8 cellular contexts compared by ENCODE assay signal in genomic region chr5:181243521-181244307, GRCh38. TPM values are rescaled to one million over a fixed set of nuclear protein-coding genes. Genes with fewer than 3 reads are reported as not detected.
DNase-seq lines count a peak whose midpoint lies in the region; ATAC-seq and TF ChIP-seq lines count a peak whose summit lies in the region.

Gene RACK1, minus strand, starts transcription at chr5:181243906. Its CDS starts 106 bp downstream, at chr5:181243800.

- H3K27ac Mint-ChIP-seq in CD4-positive, alpha-beta T cell: peak within 1 kb of the TSS; percentile 96
- peak within 1 kb of the TSS; percentile 94 to 99 (median 98) for H3K27ac Mint-ChIP-seq in naive thymus-derived CD8-positive, alpha-beta T cell

- peaks cover 60% of the 10 kb centered on the region for H3K36me3 Mint-ChIP-seq in CD4-positive, alpha-beta T cell (ENCODE audit: low read depth)
- H3K36me3 Mint-ChIP-seq in naive thymus-derived CD8-positive, alpha-beta T cell: peaks cover 10 to 47% (median 10%) of the 10 kb centered on the region in 3 donors

- ATAC-seq in CD4-positive, alpha-beta T cell (ENCODE audit: poor library complexity): peak; percentile 75
- peak; percentile 57 for ATAC-seq in GM21447 (IDR thresholded peaks at IDR 0.05; ENCODE audit: unreplicated experiment)
- ATAC-seq in esophagus mucosa: peak; percentile 61
- peak; percentile 76 to 79 for ATAC-seq in naive thymus-derived CD8-positive, alpha-beta T cell
- peak; percentile 69 for ATAC-seq in stimulated activated naive CD8-positive, alpha-beta T cell treated with anti-CD3 and anti-CD28 coated beads, Interleukin-15, Interleukin-2, amounts not matched to agents 100 U/mL and 50 U/mL, for 24 hours

- intact Hi-C loops in CD4-positive, alpha-beta T cell (cut with DNase I, micrococcal nuclease): loop anchor here (1.0 to 10.0 kb wide), 6 partner anchors 17 to 1619 kb away; partner anchors contain the start of genes HNRNPH1 (in 1 of the 2), MGAT1 (in 1 of the 2), TRIM7 (in 1 of the 2) and ZFP62 (in 1 of the 2)

- H3K27me3 ChIP-seq in CD4-positive, alpha-beta T cell (ENCODE audit: control insufficient read depth, insufficient read depth, low read length): no peaks in the 10 kb centered on the region

- POLR2A ChIA-PET in CD4-positive, alpha-beta T cell (lab: Charles Lee): interaction anchor here (0.7 to 14.5 kb wide), 17 partner anchors 8 to 59 kb away, joined by 3 to 244 read pairs (median 5); partner anchors contain the start of genes TRIM41, TRIM52 and TRIM7
- POLR2A ChIA-PET in naive thymus-derived CD8-positive, alpha-beta T cell (lab: Charles Lee): interaction anchor here (0.7 to 15.4 kb wide), 11 partner anchors 9 to 437 kb away, joined by 3 to 284 read pairs (median 9); partner anchors contain the start of genes TRIM41 and TRIM52

- no peaks in the 10 kb centered on the region for H3K9me3 Mint-ChIP-seq in CD4-positive, alpha-beta T cell
- no peaks in the 10 kb centered on the region for H3K9me3 Mint-ChIP-seq in naive thymus-derived CD8-positive, alpha-beta T cell

- TF ChIP-seq CTCF in CD4-positive, alpha-beta T cell (IDR thresholded peaks at IDR 0.05): no peak

- H3K4me1 Mint-ChIP-seq in CD4-positive, alpha-beta T cell (ENCODE audit: low read depth): peaks cover 76% of the 10 kb centered on the region
- H3K4me1 Mint-ChIP-seq in naive thymus-derived CD8-positive, alpha-beta T cell: peaks cover 35 to 78% (median 74%) of the 10 kb centered on the region in 4 donors

- peak within 1 kb of the TSS; percentile 81 for H3K27ac ChIP-seq in CD4-positive, alpha-beta T cell (ENCODE audit: low read depth, low read length)

- DNase-seq in CD4-positive, alpha-beta T cell: peak; percentile 84 to 89 (median 86)
- DNase-seq in HuH-7 (ENCODE audit: low spot score) (peak; percentile 85), OCI-M2 (lab: John Stamatoyannopoulos, UW; ENCODE audit: unreplicated experiment) (no peak)
- peak; percentile 82 for DNase-seq in activated CD8-positive, alpha-beta memory T cell treated with anti-CD3 and anti-CD28 coated beads, Interleukin-2, amount 50 U/mL, for 24 hours (ENCODE audit: extremely low read depth)
- DNase-seq in naive thymus-derived CD8-positive, alpha-beta T cell: peak; percentile 76 to 96 (median 89)
- DNase-seq in stimulated activated naive CD8-positive, alpha-beta T cell treated with anti-CD3 and anti-CD28 coated beads, Interleukin-15, Interleukin-2, amounts not matched to agents 100 U/mL and 50 U/mL, for 24 hours: peak; percentile 88

- CTCF ChIA-PET in CD4-positive, alpha-beta T cell (lab: Charles Lee): interaction anchor here (0.6 to 1.0 kb wide), 2 partner anchors 18 to 20 kb away, joined by 3 read pairs; partner anchors contain the start of gene TRIM52

- no peaks in the 10 kb centered on the region for H3K9me3 ChIP-seq in CD4-positive, alpha-beta T cell (ENCODE audit: control insufficient read depth, low read length)

- peak within 1 kb of the TSS; percentile 95 for H3K4me3 Mint-ChIP-seq in CD4-positive, alpha-beta T cell
- H3K4me3 Mint-ChIP-seq in naive thymus-derived CD8-positive, alpha-beta T cell: peak within 1 kb of the TSS; percentile 96 to 100 (median 99)

- no peaks in the 10 kb centered on the region for H3K27me3 Mint-ChIP-seq in CD4-positive, alpha-beta T cell
- H3K27me3 Mint-ChIP-seq in naive thymus-derived CD8-positive, alpha-beta T cell: no peaks in the 10 kb centered on the region

RNA-seq across cellular contexts. Expression of gene RACK1, which starts in this region (rescaled TPM):
- total RNA-seq in CD4-positive, alpha-beta T cell: 1,000 to 10,000 TPM; 2,499 to 2,682 TPM
- total RNA-seq in esophagus mucosa: 1,941 TPM
- total RNA-seq in naive thymus-derived CD8-positive, alpha-beta T cell: 1,000 to 10,000 TPM; 2,236 to 2,371 TPM
- 1,000 to 10,000 TPM; 2,449 to 2,566 (median 2,565) TPM for polyA plus RNA-seq in naive thymus-derived CD8-positive, alpha-beta T cell
